In genomic region chr12:95858451-95859343, GRCh38 we compare ENCODE assay signal across 8 cellular contexts. TPM values are rescaled to one million over a fixed set of nuclear protein-coding genes. Genes with fewer than 3 reads are reported as not detected.
DNase-seq lines count a peak whose midpoint lies in the region; ATAC-seq, FAIRE-seq and TF ChIP-seq lines count a peak whose summit lies in the region.

Gene SNRPF (plus strand): TSS chr12:95858952. CDS start chr12:95859074, 122 bp downstream.

- H3K9ac ChIP-seq in keratinocyte (ENCODE audit: control insufficient read depth, extremely low read depth, insufficient read depth, low read length), result peak within 1 kb of the TSS; percentile 93

- peaks cover 49% of the 10 kb centered on the region for H3K79me2 ChIP-seq in keratinocyte (ENCODE audit: control insufficient read depth, insufficient read depth, low read length)

- H3K9me1 ChIP-seq in keratinocyte (ENCODE audit: control insufficient read depth, extremely low read depth, insufficient read depth, low read length), result no peaks in the 10 kb centered on the region

- peak; percentile 99 for ATAC-seq in HG03432 (IDR thresholded peaks at IDR 0.05; ENCODE audit: unreplicated experiment)

- H3K36me3 ChIP-seq in BE2C, result peaks cover 34% of the 10 kb centered on the region
- peaks cover 4 to 6% of the 10 kb centered on the region in 2 experiments for H3K36me3 ChIP-seq in keratinocyte (ENCODE audit: control insufficient read depth in 2 of 2, extremely low read depth in 1 of 2, insufficient read depth in 2 of 2, low read length in 2 of 2)

- H4K20me1 ChIP-seq in keratinocyte (ENCODE audit: control insufficient read depth, extremely low read depth, insufficient read depth, low read length), result no peaks in the 10 kb centered on the region

- DNase-seq in BE2C, result peak; percentile 95
- peak; percentile 97 for DNase-seq in NCI-H460 (ENCODE audit: extremely low read depth, low read depth)
- peak; percentile 89 for DNase-seq in activated CD4-positive, CD25-positive, alpha-beta regulatory T cell treated with anti-CD3 and anti-CD28 coated beads, Interleukin-2, amount 50 U/mL, for 72 hours
- DNase-seq in cerebellum (ENCODE audit: low spot score), result peak; percentile 98
- DNase-seq in keratinocyte (ENCODE audit: low read depth, low spot score), result peak; percentile 84
- DNase-seq in stimulated activated CD4-positive, alpha-beta T cell treated with anti-CD3 and anti-CD28 coated beads, Interleukin-15, amount 100 ng/mL, for 1 hour (ENCODE audit: low read depth in 1 of 2, low spot score in 1 of 2), result peak; percentile 82 to 87

- TF ChIP-seq POLR2A in GM19193 (IDR thresholded peaks at IDR 0.05; ENCODE audit: extremely low read depth, insufficient read depth, insufficient read length), result peak; percentile 85

- FAIRE-seq in keratinocyte (lab: Jason Lieb, UNC), result peak; percentile 96

- peak within 1 kb of the TSS; percentile 97 for H3K4me3 ChIP-seq in BE2C (ENCODE audit: low read depth, low read length)
- peak within 1 kb of the TSS; percentile 82 to 86 (median 86) for H3K4me3 ChIP-seq in keratinocyte (ENCODE audit: control insufficient read depth in 2 of 3, extremely low read depth in 1 of 3, insufficient read depth in 2 of 3, low read depth in 1 of 3, low read length in 3 of 3)

- no peaks in the 10 kb centered on the region for H3K27me3 ChIP-seq in BE2C
- H3K27me3 ChIP-seq in keratinocyte (ENCODE audit: control insufficient read depth, extremely low read depth, insufficient read depth, low read length), result no peaks in the 10 kb centered on the region

- 0 out of 2 replicates have a peak, but pooled peaks cover 2% of the 10 kb centered on the region for H3K4me1 ChIP-seq in BE2C
- peaks cover 11% of the 10 kb centered on the region for H3K4me1 ChIP-seq in keratinocyte (ENCODE audit: control insufficient read depth, extremely low read depth, insufficient read depth, low read length)

- H3K27ac ChIP-seq in keratinocyte (ENCODE audit: control insufficient read depth, insufficient read depth, low read length), result peak within 1 kb of the TSS; percentile 88

- H3K4me2 ChIP-seq in keratinocyte (ENCODE audit: control insufficient read depth, extremely low read depth, insufficient read depth, low read depth, low read length), result peak within 1 kb of the TSS; percentile 97

- dilution Hi-C loops in keratinocyte (cut with MboI; ENCODE audit: extremely low pct_ligation_motif_present, low sequenced_read_pairs), result no loop called here

- TF ChIP-seq CTCF in BE2C (IDR thresholded peaks at IDR 0.05; ENCODE audit: low read depth, low read length), result peak; percentile 16; the same call in 1 of the 2 replicates
- peak in 2 of 3 experiments; percentile 14 to 26 for TF ChIP-seq CTCF in keratinocyte (optimal IDR thresholded peaks at IDR 0.05 in 1 of 3, IDR thresholded peaks at IDR 0.05 in 1 of 3, conservative IDR thresholded peaks at IDR 0.05 in 1 of 3; ENCODE audit: extremely low read depth in 1 of 3, insufficient read depth in 2 of 3, low read length in 3 of 3)

- no peaks in the 10 kb centered on the region; the same call in 1 of the 2 replicates for H3K9me3 ChIP-seq in BE2C
- H3K9me3 ChIP-seq in keratinocyte (ENCODE audit: control insufficient read depth, low read depth, low read length), result no peaks in the 10 kb centered on the region

- H2AFZ ChIP-seq in keratinocyte (ENCODE audit: control insufficient read depth, low read length), result peak within 1 kb of the TSS; percentile 85

RNA-seq across cellular contexts. Expression of gene SNRPF, which starts in this region (rescaled TPM):
- polyA plus RNA-seq in BE2C (2012; ENCODE audit: insufficient read depth, insufficient read length, low read depth), result 170 TPM
- total RNA-seq in NCI-H460 (2014; rRNA removed; shearing (Covaris generic)), result 40.0 and 46.0 TPM in 2 replicates
- polyA plus RNA-seq in NCI-H460 (2014; cell fraction: nucleus; rRNA removed), result 22.9 and 23.1 TPM in 2 replicates
- 26.8 TPM for total RNA-seq in cerebellum
- polyA plus RNA-seq in keratinocyte, result 17.2 to 46.0 TPM (median 34.7 TPM) in 3 replicates
- 35.8 TPM for polyA plus RNA-seq in keratinocyte (2011; ENCODE audit: low read depth)
- polyA plus RNA-seq in keratinocyte (2011; cell fraction: cytosol; rRNA removed), result 14.6 and 14.7 TPM in 2 replicates
- polyA plus RNA-seq in keratinocyte (2011; cell fraction: nucleus; rRNA removed), result 5.8 and 10.9 TPM in 2 replicates
- polyA plus RNA-seq in keratinocyte (2012; ENCODE audit: low replicate concordance), result 28.1 and 72.5 TPM in 2 replicates
- polyA minus RNA-seq in keratinocyte, result 2.7 to 9.1 TPM (median 8.2 TPM) in 3 replicates
- polyA minus RNA-seq in keratinocyte (2011; cell fraction: cytosol; rRNA and poly(A)+ RNA removed), result 10.9 TPM
- polyA minus RNA-seq in keratinocyte (2011; cell fraction: nucleus; rRNA and poly(A)+ RNA removed), result 1.3 and 2.3 TPM in 2 replicates

Comparison
In these comparisons a context has a peak if more than half of its experiments do, and no peak if none do; other contexts are left out.
1. Peak in every context shown above with its lines: DNase-seq, ATAC-seq, H3K4me3 ChIP-seq and H3K27ac ChIP-seq.